ENCODE assay signal across 8 cellular contexts in the genomic region with DNA sequence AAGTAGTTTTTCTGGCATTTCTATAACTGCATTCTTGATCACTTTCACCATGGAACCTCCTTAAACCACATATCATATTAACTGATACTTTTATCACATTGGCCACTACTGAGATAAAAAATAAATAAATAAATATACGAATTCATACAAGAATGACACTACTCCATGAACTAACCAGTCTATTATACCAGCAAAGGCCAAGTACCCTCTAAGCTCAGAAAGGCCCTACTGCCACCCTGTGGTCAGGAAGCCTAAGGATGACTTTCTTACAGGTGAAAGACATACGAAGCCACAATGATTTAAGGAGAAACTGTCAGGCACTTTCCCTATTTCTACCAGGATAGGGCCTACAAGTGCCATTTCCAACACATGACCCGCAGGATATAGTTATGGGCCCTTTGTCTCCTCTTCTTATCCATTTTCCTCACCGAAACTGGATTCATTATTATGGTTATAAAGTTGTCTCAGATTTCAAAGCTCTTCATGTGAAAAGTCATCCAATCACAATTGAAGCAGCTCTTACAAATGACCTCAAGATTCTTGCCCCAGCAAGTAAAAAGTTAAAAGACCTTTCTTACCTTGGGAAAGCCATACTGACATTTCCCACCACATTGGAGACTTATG. TPM values are rescaled to one million over a fixed set of nuclear protein-coding genes. Genes with fewer than 3 reads are reported as not detected.
A peak's percentile ranks its signal among the peaks of the same experiment; 100 is the strongest.
DNase-seq lines count a peak whose midpoint lies in the region; ATAC-seq and TF ChIP-seq lines count a peak whose summit lies in the region.

No MANE protein-coding gene starts in this region.

- ATAC-seq in heart left ventricle (peak; percentile 78 to 83 (median 82)), HG02885 (IDR thresholded peaks at IDR 0.05; ENCODE audit: poor library complexity, unreplicated experiment) (no peak), GM18870 (IDR thresholded peaks at IDR 0.05; ENCODE audit: unreplicated experiment) (no peak)

- POLR2A ChIA-PET in SK-N-SH (lab: Yijun Ruan, JAX) = interaction anchor here (0.5 kb wide), 1 partner anchor 111 kb away, joined by 5 read pairs; no protein-coding TSS in a partner anchor

- no peaks in the 10 kb centered on the region for H3K4me1 ChIP-seq in SK-N-SH (ENCODE audit: control insufficient read depth in 1 of 2, insufficient read depth in 2 of 2, low read depth in 1 of 2, low read length in 1 of 2)
- peaks cover 0 to 6% of the 10 kb centered on the region in 2 donors for H3K4me1 ChIP-seq in adrenal gland (replicated peaks in 1 of 2)
- peaks cover 0 to 3% (median 0%) of the 10 kb centered on the region in 12 donors for H3K4me1 ChIP-seq in heart left ventricle

- no peak overlapping the region for H3K4me2 ChIP-seq in SK-N-SH

- TF ChIP-seq CTCF in SK-N-SH (IDR thresholded peaks at IDR 0.05) (peak; percentile 80), adrenal gland (IDR thresholded peaks at IDR 0.05) (peak; percentile 32 to 65 (median 54)), heart left ventricle (IDR thresholded peaks at IDR 0.05) (peak; percentile 53 to 79 (median 68)), retinal pigment epithelial cell (conservative IDR thresholded peaks at IDR 0.05; ENCODE audit: low read depth, low read length) (peak; percentile 81)

- H3K9me3 ChIP-seq in SK-N-SH (no peaks in the 10 kb centered on the region), adrenal gland (replicated peaks in 1 of 3) (no peaks in the 10 kb centered on the region), heart left ventricle (no peaks in the 10 kb centered on the region)

- 57% methylated on average over 4 of the region's 4 CpGs for WGBS in SK-N-SH (ENCODE audit: low lambda C conversion rate)
- WGBS in adrenal gland, 4 donors = 38 to 51% (median 47%) methylated on average over 4 of the region's 4 CpGs
- 37 to 47% (median 41%) methylated on average over 4 of the region's 4 CpGs for WGBS in heart left ventricle, 4 donors

- peak overlapping the region in 1 of 2 experiments; percentile 30; a peak in 1 of 4 replicates for H3K4me3 ChIP-seq in SK-N-SH (ENCODE audit: low read depth in 2 of 2, low read length in 1 of 2)
- H3K4me3 ChIP-seq in adrenal gland = no peak overlapping the region
- H3K4me3 ChIP-seq in heart left ventricle = no peak overlapping the region
- H3K4me3 ChIP-seq in retinal pigment epithelial cell (ENCODE audit: low read length) = no peak overlapping the region

- no peaks in the 10 kb centered on the region; the same call in 1 of the 2 replicates for H3K79me2 ChIP-seq in SK-N-SH (ENCODE audit: insufficient read depth)

- H4K20me1 ChIP-seq in SK-N-SH (ENCODE audit: insufficient read depth) = no peaks in the 10 kb centered on the region

- TF ChIP-seq RAD21 in SK-N-SH (IDR thresholded peaks at IDR 0.05; ENCODE audit: low read length) = peak; percentile 91

- no peaks in the 10 kb centered on the region for H3K27me3 ChIP-seq in SK-N-SH (ENCODE audit: insufficient read depth)
- H3K27me3 ChIP-seq in adrenal gland = no peaks in the 10 kb centered on the region
- no peaks in the 10 kb centered on the region for H3K27me3 ChIP-seq in heart left ventricle

- no peak for TF ChIP-seq EP300 in SK-N-SH (IDR thresholded peaks at IDR 0.05; ENCODE audit: borderline replicate concordance in 1 of 2, low read depth in 1 of 2, low read length in 1 of 2)

- intact Hi-C loops in adrenal gland (cut with DNase I) (loop anchor here in 1 of 2 donors (5.0 kb wide), 2 partner anchors 117 to 352 kb away; no protein-coding TSS in a partner anchor), heart left ventricle (cut with DNase I) (loop anchor here in 9 of 10 donors (1.0 to 10.0 kb wide), 10 partner anchors 117 to 354 kb away; no protein-coding TSS in a partner anchor)

- TF ChIP-seq POLR2A in adrenal gland (IDR thresholded peaks at IDR 0.05) (no peak), heart left ventricle (IDR thresholded peaks at IDR 0.05) (no peak)

- H2AFZ ChIP-seq in SK-N-SH (ENCODE audit: low read depth) = no peak overlapping the region

- no peaks in the 10 kb centered on the region for H3K9me2 ChIP-seq in SK-N-SH

- H3K27ac ChIP-seq in SK-N-SH (ENCODE audit: low read depth in 2 of 2, low read length in 1 of 2) (no peak overlapping the region), adrenal gland (no peak overlapping the region), heart left ventricle (no peak overlapping the region)

- H3K9ac ChIP-seq in SK-N-SH = no peak overlapping the region

- CTCF ChIA-PET in SK-N-SH (lab: Yijun Ruan, JAX) = interaction anchor here (0.7 to 3.7 kb wide), 28 partner anchors 9 to 543 kb away, joined by 3 to 59 read pairs (median 4); a partner anchor contains a TSS

- DNase-seq in DMS53 treated with DMSO at 0.1 percent for 48 hours (lab: John Stamatoyannopoulos, UW; ENCODE audit: unreplicated experiment) (peak; percentile 73), Kasumi-1 (lab: John Stamatoyannopoulos, UW) (peak; percentile 75 to 82), SK-N-SH (peak; percentile 59), adrenal gland (peak; percentile 35 to 78 (median 42)), heart left ventricle (peak in 4 of 5 donors; percentile 37 to 60 (median 49)), retinal pigment epithelial cell (ENCODE audit: low read depth) (peak; percentile 18)

- H3K36me3 ChIP-seq in SK-N-SH (replicated peaks in 1 of 2; ENCODE audit: control insufficient read depth in 1 of 2, insufficient read depth in 2 of 2, low read length in 1 of 2) (peaks cover 44 to 63% of the 10 kb centered on the region in 2 experiments), adrenal gland (replicated peaks in 1 of 2) (peaks cover 0 to 41% of the 10 kb centered on the region in 2 donors), heart left ventricle (peaks cover 0 to 96% (median 88%) of the 10 kb centered on the region in 9 donors)

- peaks cover 22% of the 10 kb centered on the region for H3F3A ChIP-seq in SK-N-SH (replicated peaks; ENCODE audit: insufficient read depth)

TF ChIP-seq in SK-N-SH, 30 proteins besides CTCF, POLR2A, EP300 and RAD21:
- peak; percentile 80 for TF ChIP-seq SMC3 (IDR thresholded peaks at IDR 0.05; ENCODE audit: low read depth, low read length)
- no peak for TF ChIP-seq NRF1 (IDR thresholded peaks at IDR 0.05; ENCODE audit: low read depth, low read length)

RNA-seq across cellular contexts. Expression of a gene that starts 23.9 kb away (rescaled TPM):
- polyA plus RNA-seq in SK-N-SH (2012; rRNA removed) = 50.9 and 60.2 TPM in 2 replicates
- 70.4 and 90.3 TPM in 2 replicates for polyA plus RNA-seq in SK-N-SH (2012; cell fraction: cytosol; rRNA removed)
- polyA plus RNA-seq in SK-N-SH (2012; cell fraction: nucleus; rRNA removed) = 34.1 and 39.8 TPM in 2 replicates
- total RNA-seq in adrenal gland = 10 to 100 TPM; 45.7 to 79.5 (median 66.9) TPM
- 100 to 1,000 TPM in 1 of 3 donors, 10 to 100 TPM in 2; 47.7 to 150 (median 49.6) TPM for polyA plus RNA-seq in adrenal gland
- total RNA-seq in heart left ventricle = 10 to 100 TPM; 47.1 to 66.9 (median 58.4) TPM
- polyA plus RNA-seq in heart left ventricle = 10 to 100 TPM; 53.8 to 84.9 TPM

RNA-seq across cellular contexts. Expression of a gene that starts 27.0 kb away (rescaled TPM):
- polyA plus RNA-seq in SK-N-SH (2012; rRNA removed) (303 and 594 TPM in 2 replicates), adrenal gland (100 to 1,000 TPM; 160 to 967 (median 765) TPM), heart left ventricle (1,000 to 10,000 TPM in 1 of 2 donors, 100 to 1,000 TPM in 1; 286 to 3,101 TPM)
- 453 and 709 TPM in 2 replicates for polyA plus RNA-seq in SK-N-SH (2012; cell fraction: cytosol; rRNA removed)
- 130 and 156 TPM in 2 replicates for polyA plus RNA-seq in SK-N-SH (2012; cell fraction: nucleus; rRNA removed)
- total RNA-seq in adrenal gland (100 to 1,000 TPM; 111 to 372 (median 176) TPM), heart left ventricle (100 to 1,000 TPM; 209 to 865 (median 423) TPM)

RNA-seq across cellular contexts. Expression of a gene that starts 32.4 kb away (rescaled TPM):
- 0.05 and 0.06 TPM in 2 replicates for polyA plus RNA-seq in SK-N-SH (2012; rRNA removed)
- polyA plus RNA-seq in SK-N-SH (2012; cell fraction: cytosol; rRNA removed) = 0.03 and 0.04 TPM in 2 replicates
- 0.06 and 0.08 TPM in 2 replicates for polyA plus RNA-seq in SK-N-SH (2012; cell fraction: nucleus; rRNA removed)
- 10 to 100 TPM in 2 of 8 donors, 1 to 10 TPM in 6; 1.9 to 11.7 (median 7.6) TPM for total RNA-seq in adrenal gland
- 1 to 10 TPM; 1.1 to 2.6 (median 1.7) TPM for polyA plus RNA-seq in adrenal gland
- total RNA-seq in heart left ventricle = 10 to 100 TPM in 2 of 9 donors, 1 to 10 TPM in 7; 1.5 to 23.5 (median 2.2) TPM
- polyA plus RNA-seq in heart left ventricle = 1 to 10 TPM in 1 of 2 donors, under 1 TPM in 1; 0.42 to 2.1 TPM

RNA-seq across cellular contexts. Expression of a gene that starts 50.4 kb away (rescaled TPM):
- 14.1 and 15.4 TPM in 2 replicates for polyA plus RNA-seq in SK-N-SH (2012; rRNA removed)
- 6.3 and 9.8 TPM in 2 replicates for polyA plus RNA-seq in SK-N-SH (2012; cell fraction: cytosol; rRNA removed)
- 23.2 and 27.2 TPM in 2 replicates for polyA plus RNA-seq in SK-N-SH (2012; cell fraction: nucleus; rRNA removed)
- total RNA-seq in adrenal gland = 10 to 100 TPM in 6 of 8 donors, 1 to 10 TPM in 2; 9.1 to 19.1 (median 11.3) TPM
- 1 to 10 TPM; 2.9 to 5.6 (median 3.2) TPM for polyA plus RNA-seq in adrenal gland
- 1 to 10 TPM; 2.4 to 6.4 (median 4.7) TPM for total RNA-seq in heart left ventricle
- polyA plus RNA-seq in heart left ventricle = 1 to 10 TPM; 2.1 to 8.8 TPM

Comparison
In these comparisons a context has a peak if more than half of its experiments do, and no peak if none do; other contexts are left out.
1. DNase-seq: peak in every context shown above with its lines; median percentile 78 in Kasumi-1; 73 in DMS53 treated with DMSO at 0.1 percent for 48 hours; 59 in SK-N-SH; 49 in heart left ventricle; 42 in adrenal gland; 18 in retinal pigment epithelial cell.
2. ATAC-seq: peak in heart left ventricle (4 of 4); none in HG02885 (single experiment) and GM18870 (single experiment).
3. Peak in every context shown above with its lines, with median percentiles within 50 percentile points of each other: CTCF ChIP-seq.